ENCODE assay signal across 8 cellular contexts in genomic region chr7:51316666-51317581, GRCh38. TPM values are rescaled to one million over a fixed set of nuclear protein-coding genes. Genes with fewer than 3 reads are reported as not detected.
DNase-seq lines count a peak whose midpoint lies in the region; ATAC-seq and TF ChIP-seq lines count a peak whose summit lies in the region.

TSS of gene COBL (minus strand) at chr7:51316809. CDS start at chr7:51316633, 176 bp downstream.

- peak; percentile 70 for ATAC-seq in left lung
- no peak for ATAC-seq in GM19351 (IDR thresholded peaks at IDR 0.05; ENCODE audit: unreplicated experiment)

- 73% methylated on average over 21 of the region's 94 CpGs for WGBS in mammary epithelial cell (ENCODE audit: low coverage, missing lambda C conversion rate)

- H2AFZ ChIP-seq in mammary epithelial cell (ENCODE audit: low read depth, low read length), result peak within 1 kb of the TSS; percentile 79

- TF ChIP-seq CTCF in AG09309 (IDR thresholded peaks at IDR 0.05; ENCODE audit: control insufficient read depth, insufficient read depth, low read depth, low read length, missing control alignments), result no peak
- no peak for TF ChIP-seq CTCF in mammary epithelial cell (conservative IDR thresholded peaks at IDR 0.05 in 1 of 2, IDR thresholded peaks at IDR 0.05 in 1 of 2; ENCODE audit: extremely low read depth in 1 of 2, insufficient read depth in 1 of 2, low read depth in 1 of 2, low read length in 2 of 2)
- TF ChIP-seq CTCF in left lung (IDR thresholded peaks at IDR 0.05), result no peak

- H3K4me2 ChIP-seq in mammary epithelial cell (ENCODE audit: insufficient read depth, low read depth, low read length), result peak within 1 kb of the TSS; percentile 97

- H3K4me1 ChIP-seq in mammary epithelial cell (ENCODE audit: insufficient read depth, low read length), result peaks cover 14% of the 10 kb centered on the region
- peaks cover 0 to 15% of the 10 kb centered on the region in 2 donors for H3K4me1 ChIP-seq in left lung

- CTCF ChIA-PET in mammary epithelial cell (lab: Charles Lee; ENCODE audit: low non-redundant PET), result no interaction called here

- DNase-seq in AG09309 (ENCODE audit: low read depth), result no peak
- peak; percentile 54 for DNase-seq in HuH-7.5 (ENCODE audit: low spot score)
- no peak for DNase-seq in mammary epithelial cell
- peak; percentile 43 to 84 for DNase-seq in left lung
- DNase-seq in substantia nigra (lab: John Stamatoyannopoulos, UW), result peak in 5 of 49 donors; percentile 47 to 87 (median 54)
- DNase-seq in midbrain (lab: John Stamatoyannopoulos, UW), result no peak
- DNase-seq in stimulated activated CD8-positive, alpha-beta memory T cell treated with anti-CD3 and anti-CD28 coated beads, Interleukin-4, amount 100 ng/mL, for 48 hours, result no peak

- no peaks in the 10 kb centered on the region for H3K79me2 ChIP-seq in mammary epithelial cell (ENCODE audit: insufficient read depth, low read length)

- no peak within 1 kb of the TSS for H3K9ac ChIP-seq in mammary epithelial cell (ENCODE audit: insufficient read depth, low read length)

- in situ Hi-C loops in mammary epithelial cell (cut with MboI; ENCODE audit: low sequenced_read_pairs in 2 of 2), result no loop called here

- H3K4me3 ChIP-seq in AG09309 (ENCODE audit: control insufficient read depth, low read depth, low read length), result peak within 1 kb of the TSS; percentile 1
- H3K4me3 ChIP-seq in mammary epithelial cell (replicated peaks in 1 of 3; ENCODE audit: insufficient read depth in 1 of 3, low read depth in 2 of 3, low read length in 3 of 3), result peak within 1 kb of the TSS; percentile 45 to 48 (median 47)
- H3K4me3 ChIP-seq in left lung, result peak within 1 kb of the TSS; percentile 42 to 48

- no peak within 1 kb of the TSS for H3K27ac ChIP-seq in mammary epithelial cell (ENCODE audit: insufficient read depth, low read depth, low read length)
- H3K27ac ChIP-seq in left lung, result peak within 1 kb of the TSS; percentile 67 to 78
- H3K27ac ChIP-seq in substantia nigra (ENCODE audit: low read depth, low read length, poor library complexity, severe bottlenecking), result peak within 1 kb of the TSS; percentile 98

- no TSS peak for BruUV-seq in mammary epithelial cell (replicated peaks; lab: Mats Ljungman, UMichigan)

- H3K9me3 ChIP-seq in mammary epithelial cell (replicated peaks; ENCODE audit: insufficient read depth, low read length) (no peaks in the 10 kb centered on the region), left lung (no peaks in the 10 kb centered on the region)

- H3K27me3 ChIP-seq in mammary epithelial cell (ENCODE audit: insufficient read depth, low read length) (peaks cover 11% of the 10 kb centered on the region), left lung (peaks cover 7 to 56% of the 10 kb centered on the region in 2 donors)

- H3K36me3 ChIP-seq in mammary epithelial cell (ENCODE audit: insufficient read depth, low read length), result no peaks in the 10 kb centered on the region
- H3K36me3 ChIP-seq in left lung, result no peaks in the 10 kb centered on the region

- intact Hi-C loops in mammary epithelial cell (cut with micrococcal nuclease) (no loop called here), left lung (cut with DNase I) (no loop called here)

- no peaks in the 10 kb centered on the region for H4K20me1 ChIP-seq in mammary epithelial cell (ENCODE audit: insufficient read depth, low read length)

- dilution Hi-C loops in mammary epithelial cell (cut with HindIII; ENCODE audit: low sequenced_read_pairs), result no loop called here

RNA-seq across cellular contexts. Expression of gene COBL, which starts in this region (rescaled TPM):
- total RNA-seq in mammary epithelial cell (1 to 10 TPM in 1 of 2 donors, not detected in 1; 3.0 TPM), left lung (10 to 100 TPM; 26.0 to 36.1 TPM)
- 0.11 TPM for polyA plus RNA-seq in mammary epithelial cell
- polyA minus RNA-seq in mammary epithelial cell, result not detected

Comparison
In these comparisons a context has a peak if more than half of its experiments do, and no peak if none do; other contexts are left out.
1. RNA of gene COBL (total RNA-seq): 26.0 to 36.1 TPM in left lung; 3.0 TPM in mammary epithelial cell; every median in the first group is over 4 times any median in the second.
2. DNase-seq: peak in HuH-7.5 (single experiment) and left lung (2 of 2); none in AG09309 (single experiment), mammary epithelial cell (single experiment), midbrain (single experiment) and stimulated activated CD8-positive, alpha-beta memory T cell treated with anti-CD3 and anti-CD28 coated beads, Interleukin-4, amount 100 ng/mL, for 48 hours (single experiment).
3. Peak in every context shown above with its lines, with median percentiles within 50 percentile points of each other: H3K4me3 ChIP-seq.